In genomic region chrX:39158801-39159657, GRCh38 we compare ENCODE assay signal across 9 cellular contexts.
DNase-seq lines count a peak whose midpoint lies in the region; ATAC-seq and TF ChIP-seq lines count a peak whose summit lies in the region.
"Had no signal": no experiment of that assay in that cellular context is flagged by ENCODE, and none has a peak within 500 bp of the region (broad histone marks: within the 10 kb centered on the region; RNA-seq: fewer than 3 reads in every experiment).

No MANE protein-coding gene starts in this region.

- H3F3A ChIP-seq in MM.1S (ENCODE audit: insufficient read depth, low read length): peaks cover 7% of the 10 kb centered on the region; the same call in 1 of the 2 replicates

- peak overlapping the region; percentile 47 for H3K9ac ChIP-seq in MM.1S (ENCODE audit: low read length)

- H3K27ac ChIP-seq in MM.1S (ENCODE audit: low read length) (peak overlapping the region; percentile 70), SJSA1 (peak overlapping the region; percentile 14; the same call in 1 of the 2 replicates)

- no peaks in the 10 kb centered on the region for H3K9me3 ChIP-seq in MM.1S (replicated peaks; ENCODE audit: insufficient read depth, low read length)
- H3K9me3 ChIP-seq in SJSA1 (replicated peaks): no peaks in the 10 kb centered on the region

- no peaks in the 10 kb centered on the region for H3K27me3 ChIP-seq in MM.1S (replicated peaks; ENCODE audit: insufficient read depth, low read length)
- H3K27me3 ChIP-seq in SJSA1 (replicated peaks): no peaks in the 10 kb centered on the region

- DNase-seq in MM.1S (peak; percentile 66), SJSA1 (ENCODE audit: low read depth in 1 of 2, low spot score in 2 of 2) (peak; percentile 58 to 84), memory B cell (ENCODE audit: low spot score in 2 of 2) (no peak), AG08396 (ENCODE audit: low spot score) (no peak), left lobe of liver (ENCODE audit: low spot score) (no peak)
- no peak for DNase-seq in natural killer cell treated with Interleukin-12 subunit alpha and Interleukin-12 subunit beta and Interleukin-15 and Interleukin-18, amount 100 ng/mL, for 72 hours (ENCODE audit: low spot score)

- H3K4me1 ChIP-seq in MM.1S (ENCODE audit: low read length): peaks cover 36% of the 10 kb centered on the region; the same call in 1 of the 2 replicates
- H3K4me1 ChIP-seq in SJSA1 (replicated peaks): peaks cover 22% of the 10 kb centered on the region

- TF ChIP-seq CTCF in MM.1S (IDR thresholded peaks at IDR 0.05; ENCODE audit: low read length): no peak

- H3K4me3 ChIP-seq in MM.1S (ENCODE audit: low read length): peak overlapping the region; percentile 39
- H3K4me3 ChIP-seq in SJSA1: no peak overlapping the region

- H2AFZ ChIP-seq in MM.1S (ENCODE audit: low read length): peak overlapping the region; percentile 64

- H3K79me2 ChIP-seq in MM.1S (ENCODE audit: low read length): no peaks in the 10 kb centered on the region

- H3K36me3 ChIP-seq in MM.1S (replicated peaks; ENCODE audit: insufficient read depth, low read length) (no peaks in the 10 kb centered on the region), SJSA1 (no peaks in the 10 kb centered on the region)

- no peaks in the 10 kb centered on the region for H3K9me2 ChIP-seq in MM.1S (replicated peaks; ENCODE audit: insufficient read depth, low read length)

- no peak overlapping the region for H3K4me3 Mint-ChIP-seq in memory B cell
- H3K4me3 Mint-ChIP-seq in natural killer cell treated with Interleukin-12 subunit alpha and Interleukin-12 subunit beta and Interleukin-15 and Interleukin-18, amount 100 ng/mL, for 72 hours: no peak overlapping the region
- H3K4me3 Mint-ChIP-seq: T-cell had no signal

- H3K4me1 Mint-ChIP-seq in memory B cell: peaks cover 19% of the 10 kb centered on the region
- H3K4me1 Mint-ChIP-seq in natural killer cell treated with Interleukin-12 subunit alpha and Interleukin-12 subunit beta and Interleukin-15 and Interleukin-18, amount 100 ng/mL, for 72 hours (ENCODE audit: low read depth in 2 of 2): peaks cover 3 to 6% of the 10 kb centered on the region in 2 donors

- ATAC-seq in GM18867 (IDR thresholded peaks at IDR 0.05; ENCODE audit: unreplicated experiment) (peak; percentile 77), memory B cell (ENCODE audit: low read depth) (peak; percentile 57), left lobe of liver (no peak), HG03175 (IDR thresholded peaks at IDR 0.05; ENCODE audit: unreplicated experiment) (no peak)
- no peak for ATAC-seq in natural killer cell treated with Interleukin-12 subunit alpha and Interleukin-12 subunit beta and Interleukin-15 and Interleukin-18, amount 100 ng/mL, for 72 hours
- ATAC-seq: T-cell had no signal

- no peaks in the 10 kb centered on the region for H3K36me3 Mint-ChIP-seq in memory B cell
- no peaks in the 10 kb centered on the region for H3K36me3 Mint-ChIP-seq in natural killer cell treated with Interleukin-12 subunit alpha and Interleukin-12 subunit beta and Interleukin-15 and Interleukin-18, amount 100 ng/mL, for 72 hours
- H3K36me3 Mint-ChIP-seq: T-cell had no signal

- no peak overlapping the region for H3K27ac Mint-ChIP-seq in memory B cell
- H3K27ac Mint-ChIP-seq in natural killer cell treated with Interleukin-12 subunit alpha and Interleukin-12 subunit beta and Interleukin-15 and Interleukin-18, amount 100 ng/mL, for 72 hours: no peak overlapping the region
- H3K27ac Mint-ChIP-seq: T-cell had no signal

- no peaks in the 10 kb centered on the region for H4K20me1 ChIP-seq in MM.1S (ENCODE audit: insufficient read depth, low read length)

- no peaks in the 10 kb centered on the region for H3K9me3 Mint-ChIP-seq in memory B cell
- no peaks in the 10 kb centered on the region for H3K9me3 Mint-ChIP-seq in natural killer cell treated with Interleukin-12 subunit alpha and Interleukin-12 subunit beta and Interleukin-15 and Interleukin-18, amount 100 ng/mL, for 72 hours
- H3K9me3 Mint-ChIP-seq: T-cell had no signal

- peak overlapping the region; percentile 85 for H3K4me2 ChIP-seq in MM.1S (ENCODE audit: low read depth, low read length)

- peaks cover 23% of the 10 kb centered on the region for H3K27me3 Mint-ChIP-seq in memory B cell
- peaks cover 17 to 37% of the 10 kb centered on the region in 2 donors for H3K27me3 Mint-ChIP-seq in natural killer cell treated with Interleukin-12 subunit alpha and Interleukin-12 subunit beta and Interleukin-15 and Interleukin-18, amount 100 ng/mL, for 72 hours

Comparison
In these comparisons a context has a peak if more than half of its experiments do, and no peak if none do; other contexts are left out.
1. ATAC-seq: peak in GM18867 (single experiment) and memory B cell (single experiment); none in natural killer cell treated with Interleukin-12 subunit alpha and Interleukin-12 subunit beta and Interleukin-15 and Interleukin-18, amount 100 ng/mL, for 72 hours (0 of 2), left lobe of liver (single experiment) and HG03175 (single experiment).
2. DNase-seq: peak in MM.1S (single experiment) and SJSA1 (2 of 2); none in memory B cell (0 of 2), natural killer cell treated with Interleukin-12 subunit alpha and Interleukin-12 subunit beta and Interleukin-15 and Interleukin-18, amount 100 ng/mL, for 72 hours (single experiment), AG08396 (single experiment) and left lobe of liver (single experiment).